In genomic region chr3:167684389-167684993, GRCh38 we compare ENCODE assay signal across 7 cellular contexts. TPM values are rescaled to one million over a fixed set of nuclear protein-coding genes. Genes with fewer than 3 reads are reported as not detected.
A peak's percentile ranks its signal among the peaks of the same experiment; 100 is the strongest.
DNase-seq lines count a peak whose midpoint lies in the region; ATAC-seq and TF ChIP-seq lines count a peak whose summit lies in the region.

No MANE protein-coding gene starts in this region.

- H3K27me3 ChIP-seq in HL-60 (ENCODE audit: insufficient read depth, poor library complexity, severe bottlenecking), result no peaks in the 10 kb centered on the region
- H3K27me3 ChIP-seq in heart left ventricle, result no peaks in the 10 kb centered on the region
- H3K27me3 ChIP-seq in sigmoid colon, result no peaks in the 10 kb centered on the region

- H3K9me3 Mint-ChIP-seq in activated naive CD4-positive, alpha-beta T cell treated with anti-CD3 and anti-CD28 coated beads, Interleukin-2, amount 50 U/mL, for 72 hours, result no peaks in the 10 kb centered on the region

- H3K36me3 Mint-ChIP-seq in activated naive CD4-positive, alpha-beta T cell treated with anti-CD3 and anti-CD28 coated beads, Interleukin-2, amount 50 U/mL, for 72 hours, result peaks cover 5 to 24% of the 10 kb centered on the region in 2 donors

- TF ChIP-seq POLR2A in heart left ventricle (IDR thresholded peaks at IDR 0.05) (no peak), sigmoid colon (IDR thresholded peaks at IDR 0.05) (no peak)

- in situ Hi-C loops in G401 (cut with HindIII; ENCODE audit: low sequenced_read_pairs), result no loop called here

- peak; percentile 48 for DNase-seq in G401 (ENCODE audit: low spot score)
- peak; percentile 8 to 65 for DNase-seq in HL-60 (ENCODE audit: low read depth in 1 of 2, low spot score in 1 of 2)
- peak; percentile 68 for DNase-seq in NOMO-1 treated with DMSO at 0.1 percent for 48 hours (lab: John Stamatoyannopoulos, UW; ENCODE audit: unreplicated experiment)
- DNase-seq in activated naive CD4-positive, alpha-beta T cell treated with anti-CD3 and anti-CD28 coated beads, Interleukin-2, amount 50 U/mL, for 72 hours (ENCODE audit: low spot score in 2 of 2), result peak in 1 of 2 donors; percentile 71
- DNase-seq in heart left ventricle, result peak in 2 of 5 donors; percentile 40
- DNase-seq in sigmoid colon, result no peak

- TF ChIP-seq EP300 in sigmoid colon (IDR thresholded peaks at IDR 0.05), result no peak

- H3K9me3 ChIP-seq in heart left ventricle (no peaks in the 10 kb centered on the region), sigmoid colon (no peaks in the 10 kb centered on the region)

- peaks cover 0 to 89% (median 68%) of the 10 kb centered on the region in 9 donors for H3K36me3 ChIP-seq in heart left ventricle
- peaks cover 0 to 39% (median 2%) of the 10 kb centered on the region in 4 donors for H3K36me3 ChIP-seq in sigmoid colon

- intact Hi-C loops in heart left ventricle (cut with DNase I), result loop anchor here in 8 of 10 donors (5.0 to 10.0 kb wide), 4 partner anchors 277 to 310 kb away; partner anchors contain the start of gene ZBBX (in 1 of the 8)
- intact Hi-C loops in sigmoid colon (cut with DNase I), result loop anchor here (10.0 kb wide), 1 partner anchor 280 kb away; no protein-coding TSS in a partner anchor

- H3K27ac ChIP-seq in HL-60 (replicated peaks) (no peak overlapping the region), heart left ventricle (no peak overlapping the region), sigmoid colon (no peak overlapping the region)

- ATAC-seq in GM21360 (IDR thresholded peaks at IDR 0.05; ENCODE audit: unreplicated experiment) (peak; percentile 80), heart left ventricle (peak in 3 of 4 donors; percentile 49 to 63 (median 53))
- ATAC-seq in activated naive CD4-positive, alpha-beta T cell treated with anti-CD3 and anti-CD28 coated beads, Interleukin-2, amount 50 U/mL, for 72 hours, result peak; percentile 52 to 67

- peak; percentile 27 for TF ChIP-seq CTCF in HL-60 (IDR thresholded peaks at IDR 0.05; ENCODE audit: insufficient read depth, low read length)
- peak; percentile 62 to 85 (median 80) for TF ChIP-seq CTCF in heart left ventricle (IDR thresholded peaks at IDR 0.05)
- peak in 3 of 4 experiments; percentile 28 to 70 (median 42) for TF ChIP-seq CTCF in sigmoid colon (IDR thresholded peaks at IDR 0.05)

- H3K4me1 ChIP-seq in heart left ventricle (no peaks in the 10 kb centered on the region), sigmoid colon (no peaks in the 10 kb centered on the region)

- H3K27ac Mint-ChIP-seq in activated naive CD4-positive, alpha-beta T cell treated with anti-CD3 and anti-CD28 coated beads, Interleukin-2, amount 50 U/mL, for 72 hours, result no peak overlapping the region

- H3K4me3 ChIP-seq in HL-60 (replicated peaks; ENCODE audit: insufficient read depth, low read length), result no peak overlapping the region
- H3K4me3 ChIP-seq in heart left ventricle, result no peak overlapping the region
- no peak overlapping the region for H3K4me3 ChIP-seq in sigmoid colon

RNA-seq across cellular contexts. Expression of gene WDR49, which starts 30.7 kb away (rescaled TPM):
- total RNA-seq in G401 (2014; rRNA removed; shearing (Covaris generic)), result not detected in 2 replicates
- total RNA-seq in activated naive CD4-positive, alpha-beta T cell treated with anti-CD3 and anti-CD28 coated beads, Interleukin-2, amount 50 U/mL, for 72 hours, result 1 to 10 TPM in 1 of 2 donors, under 1 TPM in 1; 0.18 to 1.1 TPM
- total RNA-seq in heart left ventricle, result 1 to 10 TPM in 8 of 9 donors, under 1 TPM in 1; 0.86 to 8.7 (median 1.9) TPM
- polyA plus RNA-seq in heart left ventricle, result under 1 TPM; 0.03 to 0.23 TPM
- 1 to 10 TPM in 2 of 4 donors, under 1 TPM in 2; 0.28 to 2.5 (median 1.3) TPM for total RNA-seq in sigmoid colon
- polyA plus RNA-seq in sigmoid colon, result under 1 TPM in 1 of 3 donors, not detected in 2; 0.06 TPM

RNA-seq across cellular contexts. Expression of gene PDCD10, which starts 50.2 kb away (rescaled TPM):
- total RNA-seq in G401 (2014; rRNA removed; shearing (Covaris generic)), result 72.4 and 88.6 TPM in 2 replicates
- total RNA-seq in activated naive CD4-positive, alpha-beta T cell treated with anti-CD3 and anti-CD28 coated beads, Interleukin-2, amount 50 U/mL, for 72 hours, result 10 to 100 TPM; 60.3 to 75.5 TPM
- total RNA-seq in heart left ventricle (10 to 100 TPM; 32.1 to 53.9 (median 41.1) TPM), sigmoid colon (10 to 100 TPM; 49.3 to 67.0 (median 60.7) TPM)
- polyA plus RNA-seq in heart left ventricle (10 to 100 TPM; 12.6 to 72.4 TPM), sigmoid colon (100 to 1,000 TPM in 2 of 3 donors, 10 to 100 TPM in 1; 79.9 to 198 (median 136) TPM)

RNA-seq across cellular contexts. Expression of gene SERPINI1, which starts 51.0 kb away (rescaled TPM):
- total RNA-seq in G401 (2014; rRNA removed; shearing (Covaris generic)), result 0.14 and 0.43 TPM in 2 replicates
- 1 to 10 TPM; 1.4 TPM for total RNA-seq in activated naive CD4-positive, alpha-beta T cell treated with anti-CD3 and anti-CD28 coated beads, Interleukin-2, amount 50 U/mL, for 72 hours
- total RNA-seq in heart left ventricle, result 10 to 100 TPM in 5 of 9 donors, 1 to 10 TPM in 4; 5.6 to 18.5 (median 10.9) TPM
- polyA plus RNA-seq in heart left ventricle, result 10 to 100 TPM in 1 of 2 donors, 1 to 10 TPM in 1; 7.9 to 10.7 TPM
- 1 to 10 TPM; 2.6 to 6.6 (median 3.9) TPM for total RNA-seq in sigmoid colon
- 1 to 10 TPM in 1 of 3 donors, under 1 TPM in 2; 0.60 to 4.3 (median 0.92) TPM for polyA plus RNA-seq in sigmoid colon

Comparison
In these comparisons a context has a peak if more than half of its experiments do, and no peak if none do; other contexts are left out.
1. CTCF ChIP-seq: peak in every context shown above with its lines; median percentile 80 in heart left ventricle; 42 in sigmoid colon; 27 in HL-60.